ENCODE assay signal across 10 cellular contexts in the genomic region with DNA sequence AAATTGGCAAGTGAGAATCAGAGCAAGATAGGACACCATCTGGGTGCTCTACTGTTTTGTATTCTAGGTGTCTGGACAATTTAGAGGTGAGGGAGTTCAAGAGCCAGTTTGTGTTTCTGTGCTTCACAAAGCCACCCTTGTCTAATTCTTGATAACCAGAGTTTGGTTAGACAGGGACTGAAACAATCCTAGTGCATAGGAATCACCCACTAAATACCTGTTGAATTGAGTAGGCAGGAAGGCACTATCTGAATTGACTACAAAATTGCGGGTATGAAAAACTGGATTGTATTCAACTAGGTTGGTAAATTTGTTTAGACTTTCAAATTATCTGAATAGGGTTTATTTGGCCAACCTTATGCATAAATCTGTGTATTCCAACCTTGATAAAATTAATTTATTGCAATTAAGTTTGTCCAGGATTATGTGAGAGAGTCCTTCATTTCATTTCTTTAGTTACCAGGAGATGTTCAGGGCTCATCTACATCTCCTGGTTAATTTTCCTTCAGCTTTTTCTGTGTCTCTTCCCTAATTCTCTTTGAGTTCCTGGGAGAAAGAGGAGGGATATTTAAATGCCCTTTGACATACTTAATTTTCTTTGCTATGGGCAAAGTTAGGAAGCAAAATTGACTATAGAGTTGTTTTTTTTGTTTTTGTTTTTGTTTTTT. TPM values are rescaled to one million over a fixed set of nuclear protein-coding genes. Genes with fewer than 3 reads are reported as not detected.
DNase-seq lines count a peak whose midpoint lies in the region; ATAC-seq and TF ChIP-seq lines count a peak whose summit lies in the region.
"Had no signal": no experiment of that assay in that cellular context is flagged by ENCODE, and none has a peak within 500 bp of the region (broad histone marks: within the 10 kb centered on the region; RNA-seq: fewer than 3 reads in every experiment).

No MANE protein-coding gene starts in this region.

- H3K9me2 ChIP-seq in Loucy (replicated peaks; ENCODE audit: low read depth, low read length) = no peaks in the 10 kb centered on the region

- TF ChIP-seq CTCF in GM06990 (IDR thresholded peaks at IDR 0.05; ENCODE audit: insufficient read depth, low read length, poor library complexity, severe bottlenecking) (no peak), Loucy (conservative IDR thresholded peaks at IDR 0.05; ENCODE audit: low read length) (no peak), endodermal cell (conservative IDR thresholded peaks at IDR 0.05) (no peak)

- H2AK5ac ChIP-seq in neuronal stem cell (ENCODE audit: low read depth, low read length) = no peak overlapping the region

- DNase-seq in GM06990 (ENCODE audit: extremely low read depth, insufficient read length) (no peak), endodermal cell (no peak), neuronal stem cell (ENCODE audit: low spot score) (no peak), mesenteric fat pad (ENCODE audit: low spot score) (no peak), NCI-H82 treated with DMSO at 0.1 percent for 48 hours (lab: John Stamatoyannopoulos, UW; ENCODE audit: unreplicated experiment) (no peak), NCI-H1417 (lab: John Stamatoyannopoulos, UW) (no peak)
- DNase-seq: activated CD4-positive, alpha-beta T cell treated with anti-CD3 and anti-CD28 coated beads, Interleukin-2, amount 50 U/mL, for 1 hour; heart right ventricle had no signal

- H3K4me2 ChIP-seq in Loucy (ENCODE audit: low read depth, low read length, poor library complexity, severe bottlenecking) (peak overlapping the region; percentile 83), neuronal stem cell (ENCODE audit: insufficient read depth, low read length, poor library complexity, severe bottlenecking) (peak overlapping the region; percentile 52)

- no peak overlapping the region for H3K14ac ChIP-seq in neuronal stem cell (ENCODE audit: low read length)

- no peak overlapping the region for H3K23ac ChIP-seq in neuronal stem cell (ENCODE audit: low read depth, low read length, poor library complexity)

- peaks cover 27% of the 10 kb centered on the region for H4K20me1 ChIP-seq in Loucy (ENCODE audit: insufficient read depth, low read length, poor library complexity, severe bottlenecking)

- H3K36me3 ChIP-seq in GM06990 (ENCODE audit: control insufficient read depth, insufficient read depth, low read length) (no peaks in the 10 kb centered on the region; the same call in 1 of the 2 replicates), Loucy (ENCODE audit: insufficient read depth, low read length) (peaks cover 11% of the 10 kb centered on the region), endodermal cell (ENCODE audit: control insufficient read depth, insufficient read depth, low read length) (peaks cover 17% of the 10 kb centered on the region), neuronal stem cell (replicated peaks in 1 of 2; ENCODE audit: control insufficient read depth in 2 of 2, insufficient read depth in 2 of 2, low read length in 2 of 2) (peaks cover 6 to 41% of the 10 kb centered on the region in 2 donors)
- H3K36me3 ChIP-seq: heart right ventricle had no signal

- H3K27ac ChIP-seq in endodermal cell (ENCODE audit: low read depth, low read length) = no peak overlapping the region
- H3K27ac ChIP-seq in neuronal stem cell (replicated peaks; ENCODE audit: low read length) = no peak overlapping the region

- H4K8ac ChIP-seq in neuronal stem cell (ENCODE audit: low read depth, low read length) = no peak overlapping the region

- no peaks in the 10 kb centered on the region for H3K27me3 Mint-ChIP-seq in endodermal cell (ENCODE audit: insufficient read depth)

- H3K79me1 ChIP-seq in neuronal stem cell (ENCODE audit: low read depth, low read length) = peaks cover 4% of the 10 kb centered on the region

- H2AFZ ChIP-seq in Loucy (ENCODE audit: low read length) = no peak overlapping the region
- no peak overlapping the region for H2AFZ ChIP-seq in neuronal stem cell (ENCODE audit: low read length)

- peak overlapping the region; percentile 39 for H3K27ac Mint-ChIP-seq in endodermal cell

- H3K9ac ChIP-seq in Loucy (ENCODE audit: low read depth, low read length, poor library complexity, severe bottlenecking) (peak overlapping the region; percentile 93), endodermal cell (ENCODE audit: extremely low read depth, low read length, poor library complexity, severe bottlenecking) (peak overlapping the region; percentile 61), neuronal stem cell (ENCODE audit: low read depth, low read length, poor library complexity) (no peak overlapping the region)

- H3K4me1 ChIP-seq in Loucy (ENCODE audit: insufficient read depth, low read length, poor library complexity, severe bottlenecking) = peaks cover 36% of the 10 kb centered on the region
- H3K4me1 ChIP-seq in endodermal cell (ENCODE audit: control insufficient read depth, insufficient read depth, low read length) = no peaks in the 10 kb centered on the region
- peaks cover 4 to 5% of the 10 kb centered on the region in 2 donors for H3K4me1 ChIP-seq in neuronal stem cell (ENCODE audit: control insufficient read depth in 2 of 2, insufficient read depth in 1 of 2, low read depth in 1 of 2, low read length in 2 of 2)

- WGBS in endodermal cell (ENCODE audit: insufficient coverage in 1 of 2, insufficient read length in 1 of 2), 2 experiments = 80 to 100% methylated on average over 1 of the region's 1 CpG
- WGBS in neuronal stem cell (ENCODE audit: extremely low coverage in 2 of 2, insufficient read length in 2 of 2, insufficient replicate concordance in 1 of 2), 2 donors = no CpG with 5 or more reads among the region's 1 CpG

- no peak overlapping the region for H2BK120ac ChIP-seq in neuronal stem cell (ENCODE audit: low read depth, low read length)

- no peak overlapping the region for H2BK12ac ChIP-seq in neuronal stem cell (ENCODE audit: low read length)

- peaks cover 75% of the 10 kb centered on the region for H3K79me2 ChIP-seq in Loucy (ENCODE audit: insufficient read depth, low read length)

- no peaks in the 10 kb centered on the region for H3K9me3 Mint-ChIP-seq in endodermal cell

- no peak overlapping the region for H4K91ac ChIP-seq in neuronal stem cell (ENCODE audit: low read depth, low read length, poor library complexity)

- no peak overlapping the region for H3K4me3 Mint-ChIP-seq in endodermal cell

- no peaks in the 10 kb centered on the region for H3K9me3 ChIP-seq in Loucy (ENCODE audit: insufficient read depth, low read depth, low read length)
- H3K9me3 ChIP-seq in endodermal cell (ENCODE audit: control insufficient read depth, low read length) = no peaks in the 10 kb centered on the region
- H3K9me3 ChIP-seq in neuronal stem cell (replicated peaks in 1 of 2; ENCODE audit: control insufficient read depth in 2 of 2, insufficient read depth in 1 of 2, low read depth in 1 of 2, low read length in 2 of 2) = no peaks in the 10 kb centered on the region
- H3K9me3 ChIP-seq: heart right ventricle had no signal

- H2BK15ac ChIP-seq in neuronal stem cell (ENCODE audit: low read length) = no peak overlapping the region

- H2BK5ac ChIP-seq in neuronal stem cell (ENCODE audit: low read length) = no peak overlapping the region

- H3K4me3 ChIP-seq in GM06990 (replicated peaks; ENCODE audit: low read depth, low read length) (peak overlapping the region; percentile 87), Loucy (ENCODE audit: low read length, poor library complexity, severe bottlenecking) (peak overlapping the region; percentile 96), endodermal cell (ENCODE audit: low read length) (peak overlapping the region; percentile 99), neuronal stem cell (ENCODE audit: low read length in 2 of 2) (peak overlapping the region; percentile 73 to 75)

- no peak overlapping the region for H3K4ac ChIP-seq in neuronal stem cell (ENCODE audit: low read length)

- no peaks in the 10 kb centered on the region for H3K27me3 ChIP-seq in GM06990 (replicated peaks; ENCODE audit: control insufficient read depth, insufficient read depth, low read length)
- no peaks in the 10 kb centered on the region for H3K27me3 ChIP-seq in Loucy (ENCODE audit: insufficient read depth, low read length, poor library complexity, severe bottlenecking)
- H3K27me3 ChIP-seq in endodermal cell (ENCODE audit: control insufficient read depth, insufficient read depth, low read length, poor library complexity, severe bottlenecking) = no peaks in the 10 kb centered on the region
- no peaks in the 10 kb centered on the region for H3K27me3 ChIP-seq in neuronal stem cell (ENCODE audit: control insufficient read depth in 3 of 3, insufficient read depth in 3 of 3, low read depth in 1 of 3, low read length in 3 of 3)
- H3K27me3 ChIP-seq: heart right ventricle had no signal

- H3K18ac ChIP-seq in neuronal stem cell (ENCODE audit: low read length) = no peak overlapping the region

- no peaks in the 10 kb centered on the region for H3F3A ChIP-seq in Loucy (ENCODE audit: low read depth)

- peaks cover 16% of the 10 kb centered on the region for H3K36me3 Mint-ChIP-seq in endodermal cell (ENCODE audit: low read depth)

- peaks cover 4% of the 10 kb centered on the region for H3K4me1 Mint-ChIP-seq in endodermal cell

- ATAC-seq in GM19328 (IDR thresholded peaks at IDR 0.05; ENCODE audit: unreplicated experiment) = no peak
- ATAC-seq: heart right ventricle had no signal

RNA-seq across cellular contexts. Expression of a gene that starts 1.7 kb away (rescaled TPM):
- total RNA-seq in endodermal cell = 100 to 1,000 TPM; 108 to 118 TPM
- 137 TPM for polyA plus RNA-seq in endodermal cell (2013, experiment 1 of 2)
- polyA plus RNA-seq in endodermal cell (2013, experiment 2 of 2) = 134 TPM
- 174 TPM for polyA plus RNA-seq in neuronal stem cell (2013, experiment 1 of 2)
- polyA plus RNA-seq in neuronal stem cell (2013, experiment 2 of 2) = 172 TPM
- 1.1 TPM for total RNA-seq in mesenteric fat pad

RNA-seq across cellular contexts. Expression of a gene that starts 18.1 kb away (rescaled TPM):
- 10 to 100 TPM; 60.3 to 89.5 TPM for total RNA-seq in endodermal cell
- 46.6 TPM for polyA plus RNA-seq in endodermal cell (2013, experiment 1 of 2)
- polyA plus RNA-seq in endodermal cell (2013, experiment 2 of 2) = 43.2 TPM
- polyA plus RNA-seq in neuronal stem cell (2013, experiment 1 of 2) = 37.9 TPM
- polyA plus RNA-seq in neuronal stem cell (2013, experiment 2 of 2) = 38.2 TPM
- total RNA-seq in mesenteric fat pad = 135 TPM

Comparison
In these comparisons a context has a peak if more than half of its experiments do, and no peak if none do; other contexts are left out.
1. RNA of a gene that starts 1.7 kb away (total RNA-seq): 108 to 118 TPM in endodermal cell; 1.1 TPM in mesenteric fat pad (single experiment); every median in the first group is over 10 times any median in the second.
2. Peak in every context shown above with its lines, with median percentiles within 50 percentile points of each other: H3K4me3 ChIP-seq.